Comparison of ENCODE assay signal across 27 cellular contexts in genomic region chr5:129177451-129177850, GRCh38.
"Had no signal": no experiment of that assay in that cellular context is flagged by ENCODE, and none has a peak within 500 bp of the region (broad histone marks: within the 10 kb centered on the region; RNA-seq: fewer than 3 reads in every experiment).

No MANE protein-coding gene starts in this region.

- H3K4me3 Mint-ChIP-seq: effector memory CD8-positive, alpha-beta T cell; immature natural killer cell; naive thymus-derived CD4-positive, alpha-beta T cell; nephron; neural progenitor cell; stimulated activated effector memory CD8-positive, alpha-beta T cell treated with anti-CD3 and anti-CD28 coated beads, Interleukin-12 subunit alpha, Interleukin-12 subunit beta, amount 100 ng/mL, for 72 hours had no signal

- ATAC-seq: effector memory CD8-positive, alpha-beta T cell; heart right ventricle; left lobe of liver; naive thymus-derived CD4-positive, alpha-beta T cell; sciatic nerve; stimulated activated effector memory CD8-positive, alpha-beta T cell treated with anti-CD3 and anti-CD28 coated beads, Interleukin-12 subunit alpha, Interleukin-12 subunit beta, amount 100 ng/mL, for 72 hours had no signal

- H3K27ac Mint-ChIP-seq: effector memory CD8-positive, alpha-beta T cell; immature natural killer cell; naive thymus-derived CD4-positive, alpha-beta T cell; nephron; neural progenitor cell; progenitor cell of endocrine pancreas; stimulated activated effector memory CD8-positive, alpha-beta T cell treated with anti-CD3 and anti-CD28 coated beads, Interleukin-12 subunit alpha, Interleukin-12 subunit beta, amount 100 ng/mL, for 72 hours had no signal

- DNase-seq: cortex of kidney; effector memory CD8-positive, alpha-beta T cell; foreskin melanocyte; glutamatergic neuron; heart right ventricle; hippocampal formation; immature natural killer cell; islet precursor cell; mesenchymal stem cell; midbrain; naive thymus-derived CD4-positive, alpha-beta T cell; stimulated activated CD4-positive, alpha-beta T cell treated with anti-CD3 and anti-CD28 coated beads, Interleukin-12 subunit alpha, Interleukin-12 subunit beta, amount 100 ng/mL, for 4 hours; stimulated activated CD4-positive, alpha-beta T cell treated with anti-CD3 and anti-CD28 coated beads, Interleukin-2, amount 100 ng/mL, for 24 hours; stimulated activated CD4-positive, alpha-beta T cell treated with anti-CD3 and anti-CD28 coated beads, Interleukin-4, amount 100 ng/mL, for 24 hours; stimulated activated naive CD4-positive, alpha-beta T cell treated with Interleukin-2 at 50 U/mL for 16 hours; stomach; thyroid gland had no signal

- H3K9me3 Mint-ChIP-seq: effector memory CD8-positive, alpha-beta T cell; neural progenitor cell; stimulated activated effector memory CD8-positive, alpha-beta T cell treated with anti-CD3 and anti-CD28 coated beads, Interleukin-12 subunit alpha, Interleukin-12 subunit beta, amount 100 ng/mL, for 72 hours had no signal

- H3K27ac ChIP-seq: esophagus muscularis mucosa, heart right ventricle, neural progenitor cell, parathyroid adenoma, right atrium auricular region, stomach, thyroid gland, vagina had no signal

- H3K27me3 Mint-ChIP-seq: effector memory CD8-positive, alpha-beta T cell; naive thymus-derived CD4-positive, alpha-beta T cell; progenitor cell of endocrine pancreas had no signal

- H3K36me3 Mint-ChIP-seq: immature natural killer cell; neural progenitor cell; stimulated activated effector memory CD8-positive, alpha-beta T cell treated with anti-CD3 and anti-CD28 coated beads, Interleukin-12 subunit alpha, Interleukin-12 subunit beta, amount 100 ng/mL, for 72 hours had no signal

- H3K4me1 Mint-ChIP-seq: immature natural killer cell; naive thymus-derived CD4-positive, alpha-beta T cell; neural progenitor cell; stimulated activated effector memory CD8-positive, alpha-beta T cell treated with anti-CD3 and anti-CD28 coated beads, Interleukin-12 subunit alpha, Interleukin-12 subunit beta, amount 100 ng/mL, for 72 hours had no signal
